8 cellular contexts compared by ENCODE assay signal in the genomic region with DNA sequence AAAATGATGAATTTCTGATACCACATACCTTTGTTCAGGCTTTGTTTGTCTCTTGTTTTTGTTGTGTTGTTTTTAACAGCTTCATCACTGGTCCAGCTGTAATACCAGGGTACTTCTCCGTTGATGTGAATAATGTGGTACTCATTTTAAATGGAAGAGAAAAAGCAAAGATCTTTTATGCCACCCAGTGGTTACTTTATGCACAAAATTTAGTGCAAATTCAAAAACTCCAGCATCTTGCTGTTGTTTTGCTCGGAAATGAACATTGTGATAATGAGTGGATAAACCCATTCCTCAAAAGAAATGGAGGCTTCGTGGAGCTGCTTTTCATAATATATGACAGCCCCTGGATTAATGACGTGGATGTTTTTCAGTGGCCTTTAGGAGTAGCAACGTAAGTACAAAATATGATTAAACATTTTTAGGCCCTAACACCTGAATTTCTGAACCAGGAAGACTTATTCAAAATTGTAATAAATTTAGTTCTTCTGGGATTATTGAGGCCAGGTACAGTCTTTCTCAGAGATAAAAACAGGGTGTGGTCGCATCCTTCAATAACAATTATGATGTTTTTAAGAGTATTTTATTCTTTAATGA. TPM values are rescaled to one million over a fixed set of nuclear protein-coding genes. Genes with fewer than 3 reads are reported as not detected.
DNase-seq lines count a peak whose midpoint lies in the region; ATAC-seq, FAIRE-seq and TF ChIP-seq lines count a peak whose summit lies in the region.

No MANE protein-coding gene starts in this region.

- no peak for ATAC-seq in GM19023 (IDR thresholded peaks at IDR 0.05; ENCODE audit: unreplicated experiment)
- no peak for ATAC-seq in GM21786 (IDR thresholded peaks at IDR 0.05; ENCODE audit: unreplicated experiment)

- no peak overlapping the region for H3K27ac ChIP-seq in kidney (ENCODE audit: low read depth in 2 of 2, low read length in 2 of 2)

- H3K9me3 ChIP-seq in adipocyte (ENCODE audit: control insufficient read depth, low read length) (no peaks in the 10 kb centered on the region), kidney (ENCODE audit: control insufficient read depth in 1 of 2, low read length in 2 of 2) (no peaks in the 10 kb centered on the region)

- TF ChIP-seq CTCF in GM12865 (IDR thresholded peaks at IDR 0.05; ENCODE audit: insufficient read depth, low read depth, low read length, missing control alignments) (peak; percentile 41), kidney (IDR thresholded peaks at IDR 0.05; ENCODE audit: borderline replicate concordance, extremely low read depth, insufficient read depth) (peak; percentile 50)

- no peaks in the 10 kb centered on the region for H3K27me3 ChIP-seq in adipocyte (replicated peaks; ENCODE audit: control insufficient read depth, insufficient read depth, low read length)

- H3K36me3 ChIP-seq in adipocyte (ENCODE audit: control insufficient read depth, insufficient read depth, low read length, severe bottlenecking) (peaks cover 18% of the 10 kb centered on the region), kidney (ENCODE audit: control insufficient read depth in 1 of 2, insufficient read depth in 2 of 2, low read length in 2 of 2) (no peaks in the 10 kb centered on the region)

- intact Hi-C loops in kidney (cut with DNase I) = no loop called here

- H3K9ac ChIP-seq in adipocyte (ENCODE audit: low read length) = no peak overlapping the region
- H3K9ac ChIP-seq in kidney (ENCODE audit: low read length in 2 of 2) = no peak overlapping the region

- DNase-seq in 8988T (peak; percentile 24), GM12865 (ENCODE audit: low read depth) (peak; percentile 19), NCI-H1417 treated with DMSO at 0.1 percent for 48 hours (lab: John Stamatoyannopoulos, UW) (peak; percentile 26), adipocyte (ENCODE audit: low read depth) (peak; percentile 77), kidney (no peak), KG1 (lab: John Stamatoyannopoulos, UW) (no peak)

- H3K4me1 ChIP-seq in adipocyte (ENCODE audit: control insufficient read depth, insufficient read depth, low read length) (no peaks in the 10 kb centered on the region), kidney (ENCODE audit: control insufficient read depth in 1 of 2, insufficient read depth in 1 of 2, low read depth in 1 of 2, low read length in 2 of 2) (no peaks in the 10 kb centered on the region)

- peak; percentile 37 for FAIRE-seq in kidney (lab: Jason Lieb, UNC)

- no peak overlapping the region for H3K4me3 ChIP-seq in GM12865 (ENCODE audit: low read depth, low read length)
- no peak overlapping the region for H3K4me3 ChIP-seq in adipocyte (ENCODE audit: low read length)
- no peak overlapping the region for H3K4me3 ChIP-seq in kidney (ENCODE audit: low read length in 2 of 2)

RNA-seq across cellular contexts. Expression of a gene that starts 22.4 kb away (rescaled TPM):
- 17.5 TPM for total RNA-seq in kidney
- polyA plus RNA-seq in kidney (ENCODE audit: insufficient read depth, low read depth, low replicate concordance) = 15.9 TPM

RNA-seq across cellular contexts. Expression of a gene that starts 42.4 kb away (rescaled TPM):
- total RNA-seq in kidney = 13.5 TPM
- 1.8 TPM for polyA plus RNA-seq in kidney (ENCODE audit: insufficient read depth, low read depth, low replicate concordance)

Comparison
In these comparisons a context has a peak if more than half of its experiments do, and no peak if none do; other contexts are left out.
1. DNase-seq: peak in 8988T (single experiment), GM12865 (single experiment), NCI-H1417 treated with DMSO at 0.1 percent for 48 hours (single experiment) and adipocyte (single experiment); none in kidney (single experiment) and KG1 (single experiment).